Comparison of ENCODE assay signal across 11 cellular contexts in the genomic region with DNA sequence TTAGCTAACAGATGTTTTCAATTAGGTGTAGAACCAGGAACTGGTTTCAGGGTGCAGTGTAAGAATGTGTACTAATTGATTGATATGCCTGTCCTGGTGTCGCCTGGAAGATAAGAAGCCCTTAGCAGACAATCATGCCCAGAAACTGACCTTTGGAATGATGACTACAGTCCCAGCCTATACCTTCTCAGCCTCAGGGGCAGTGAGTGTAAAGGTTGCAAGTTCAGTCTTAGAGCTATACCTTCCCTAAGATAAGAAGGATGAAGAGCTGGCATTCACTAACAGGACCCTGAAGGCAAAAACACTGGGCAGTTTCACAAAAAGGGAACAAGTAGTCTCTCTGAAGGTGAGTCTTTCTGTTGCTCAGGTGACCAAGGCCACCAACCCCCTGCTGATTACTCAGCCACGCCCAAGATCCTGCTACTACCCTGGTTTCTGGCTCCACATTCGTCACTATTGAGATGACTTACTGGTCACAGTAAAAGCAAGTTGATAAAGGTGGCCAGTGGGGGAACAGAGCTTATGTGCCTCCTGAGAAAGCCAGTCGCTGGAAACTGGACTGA.
DNase-seq lines count a peak whose midpoint lies in the region; ATAC-seq and TF ChIP-seq lines count a peak whose summit lies in the region.
"Had no signal": no experiment of that assay in that cellular context is flagged by ENCODE, and none has a peak within 500 bp of the region (broad histone marks: within the 10 kb centered on the region; RNA-seq: fewer than 3 reads in every experiment).

No MANE protein-coding gene starts in this region.

- TF ChIP-seq CTCF in heart left ventricle (IDR thresholded peaks at IDR 0.05) (no peak), dorsolateral prefrontal cortex (IDR thresholded peaks at IDR 0.05 in 54 of 56, conservative IDR thresholded peaks at IDR 0.05 in 2 of 56; ENCODE audit: low read depth in 1 of 56, partially characterized antibody in 56 of 56) (no peak)

- no peaks in the 10 kb centered on the region for H3K27me3 ChIP-seq in heart left ventricle
- H3K27me3 ChIP-seq in dorsolateral prefrontal cortex, result no peaks in the 10 kb centered on the region
- H3K27me3 ChIP-seq in mucosa of rectum (ENCODE audit: control insufficient read depth in 2 of 2, insufficient read depth in 2 of 2, low read length in 2 of 2), result no peaks in the 10 kb centered on the region
- H3K27me3 ChIP-seq: BLaER1 treated with 17β-estradiol and CSF1 and Interleukin-3, amounts not matched to agents 10 nM and 100 nM had no signal

- H3K9ac ChIP-seq in mucosa of rectum (ENCODE audit: low read depth in 1 of 2, low read length in 2 of 2), result peak overlapping the region; percentile 56 to 63
- H3K9ac ChIP-seq: BLaER1 treated with 17β-estradiol and CSF1 and Interleukin-3, amounts not matched to agents 10 nM and 100 nM had no signal

- 68 to 86% (median 75%) methylated on average over 4 of the region's 4 CpGs for WGBS in heart left ventricle, 4 donors

- TF ChIP-seq POLR2A in heart left ventricle (IDR thresholded peaks at IDR 0.05), result no peak

- no peaks in the 10 kb centered on the region for H3K9me3 ChIP-seq in heart left ventricle
- no peaks in the 10 kb centered on the region for H3K9me3 ChIP-seq in mucosa of rectum (ENCODE audit: control insufficient read depth in 2 of 2, low read length in 2 of 2)
- H3K9me3 ChIP-seq: BLaER1 treated with 17β-estradiol and CSF1 and Interleukin-3, amounts not matched to agents 10 nM and 100 nM had no signal

- intact Hi-C loops in heart left ventricle (cut with DNase I) (loop anchor here in 2 of 10 donors (5.0 kb wide), 1 partner anchor 71 kb away; a partner anchor contains a TSS), cardiac septum (cut with DNase I) (no loop called here), dorsolateral prefrontal cortex (cut with DNase I) (no loop called here)

- H3K27ac ChIP-seq in heart left ventricle, result peak overlapping the region in 7 of 12 donors; percentile 27 to 70 (median 52)
- peak overlapping the region in 38 of 59 donors; percentile 0 to 77 (median 52) for H3K27ac ChIP-seq in dorsolateral prefrontal cortex
- H3K27ac ChIP-seq in mucosa of rectum (ENCODE audit: low read depth in 2 of 2, low read length in 2 of 2), result peak overlapping the region; percentile 92 to 96
- H3K27ac ChIP-seq: BLaER1 treated with 17β-estradiol and CSF1 and Interleukin-3, amounts not matched to agents 10 nM and 100 nM had no signal

- no peak overlapping the region for H3K4me3 ChIP-seq in heart left ventricle
- H3K4me3 ChIP-seq in dorsolateral prefrontal cortex, result peak overlapping the region in 1 of 59 donors; percentile 51
- peak overlapping the region; percentile 48 to 68 for H3K4me3 ChIP-seq in mucosa of rectum (ENCODE audit: low read length in 2 of 2)
- H3K4me3 ChIP-seq: BLaER1 treated with 17β-estradiol and CSF1 and Interleukin-3, amounts not matched to agents 10 nM and 100 nM had no signal

- ATAC-seq in heart left ventricle (peak in 2 of 4 donors; percentile 13 to 43), HG02678 (IDR thresholded peaks at IDR 0.05; ENCODE audit: unreplicated experiment) (no peak)
- ATAC-seq: stimulated activated naive CD8-positive, alpha-beta T cell treated with anti-CD3 and anti-CD28 coated beads, Interleukin-15, Interleukin-2, amounts not matched to agents 100 U/mL and 50 U/mL, for 24 hours had no signal

- H3K4me1 ChIP-seq in heart left ventricle (peaks cover 0 to 86% (median 51%) of the 10 kb centered on the region in 12 donors), mucosa of rectum (ENCODE audit: control insufficient read depth in 2 of 2, insufficient read depth in 2 of 2, low read length in 2 of 2) (peaks cover 40 to 54% of the 10 kb centered on the region in 2 donors)

- no peak for DNase-seq in heart left ventricle
- no peak for DNase-seq in cardiac septum (ENCODE audit: low spot score)
- no peak for DNase-seq in dorsolateral prefrontal cortex
- no peak for DNase-seq in pons (ENCODE audit: low spot score)
- DNase-seq in activated CD4-positive, alpha-beta T cell treated with anti-CD3 and anti-CD28 coated beads for 4 hours, result no peak
- DNase-seq in anterior cingulate cortex (lab: John Stamatoyannopoulos, UW), result no peak
- DNase-seq: NCI-H1092; stimulated activated naive CD8-positive, alpha-beta T cell treated with anti-CD3 and anti-CD28 coated beads, Interleukin-15, Interleukin-2, amounts not matched to agents 100 U/mL and 50 U/mL, for 24 hours had no signal

- H3K36me3 ChIP-seq in heart left ventricle, result no peaks in the 10 kb centered on the region
- no peaks in the 10 kb centered on the region for H3K36me3 ChIP-seq in mucosa of rectum (ENCODE audit: control insufficient read depth in 2 of 2, insufficient read depth in 2 of 2, low read length in 2 of 2)

Comparison
In these comparisons a context has a peak if more than half of its experiments do, and no peak if none do; other contexts are left out.
1. H3K4me3 ChIP-seq: peak in mucosa of rectum (2 of 2); none in heart left ventricle (0 of 12).
2. Peak in every context shown above with its lines, with median percentiles within 50 percentile points of each other: H3K27ac ChIP-seq.